Comparison of ENCODE assay signal across 1 cellular context in the genomic region with DNA sequence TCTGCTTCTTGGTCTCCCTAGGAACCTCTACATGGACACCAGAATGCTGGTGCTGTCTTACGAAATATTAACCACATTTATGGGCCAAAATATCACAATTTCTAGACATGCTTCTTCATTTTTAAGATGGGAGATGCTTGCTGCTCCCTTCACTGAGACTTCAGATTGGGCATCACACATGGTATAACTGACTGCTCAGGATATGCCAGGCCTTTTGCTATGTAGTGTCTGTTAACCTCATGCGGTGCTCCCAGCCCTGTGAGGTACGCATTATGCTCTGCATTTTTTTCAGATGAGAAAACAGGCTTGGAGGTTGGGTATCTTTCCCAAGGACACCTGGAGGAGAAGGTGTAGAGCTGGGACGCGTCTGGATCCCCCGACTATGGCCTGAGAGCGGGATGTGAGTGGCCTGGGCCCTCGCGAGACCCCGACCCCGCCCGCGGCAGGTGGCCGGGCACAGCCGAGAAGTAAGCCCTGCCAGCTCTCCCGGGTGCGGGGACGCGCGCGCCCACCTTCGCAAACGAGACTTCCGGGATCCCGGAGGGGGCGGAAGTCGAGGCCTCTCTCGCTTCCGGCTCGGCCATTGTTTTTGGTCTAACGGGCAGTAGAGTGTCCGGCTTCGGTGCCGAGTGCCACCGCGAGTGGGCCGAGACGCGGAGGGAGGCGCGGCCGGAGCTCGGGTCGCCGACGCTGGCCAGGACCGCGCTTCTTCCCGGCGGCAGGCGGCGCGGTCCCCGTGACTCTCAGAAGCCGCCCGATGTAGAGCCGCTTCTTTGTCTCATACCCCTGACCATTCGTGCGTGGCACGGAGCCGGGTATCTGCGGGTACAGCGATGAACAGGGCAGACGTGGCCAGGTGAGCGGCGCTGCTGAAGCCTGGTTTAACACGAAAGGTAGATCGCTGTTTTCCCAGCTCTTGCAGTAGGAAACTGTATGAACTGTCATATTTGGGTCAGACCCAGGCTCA.
A peak's percentile ranks its signal among the peaks of the same experiment; 100 is the strongest.
TF ChIP-seq lines count a peak whose summit lies in the region.

Gene ZKSCAN7, plus strand, starts transcription at position 568 of the 967 bp plus-strand sequence. CDS start 1,855 bp downstream, outside the sequence.

TF ChIP-seq in HepG2, 621 proteins besides CTCF, POLR2A, EP300 and RAD21 (continued from another document and continues in another):
- TF ChIP-seq AHDC1 (CRISPR knock-in tag; IDR thresholded peaks at IDR 0.05; ENCODE audit: borderline replicate concordance) (no peak), KAT8 (CRISPR knock-in tag; IDR thresholded peaks at IDR 0.05) (peak; percentile 90), NFE2L2 (IDR thresholded peaks at IDR 0.05; ENCODE audit: low read length) (no peak), DZIP1 (CRISPR knock-in tag; IDR thresholded peaks at IDR 0.05) (no peak), NR2F2 (IDR thresholded peaks at IDR 0.05; ENCODE audit: borderline replicate concordance, low read depth) (no peak), PATZ1 (CRISPR knock-in tag; IDR thresholded peaks at IDR 0.05) (no peak), ZEB1 (IDR thresholded peaks at IDR 0.05; ENCODE audit: insufficient replicate concordance, low read depth) (no peak), ASH2L (IDR thresholded peaks at IDR 0.05; ENCODE audit: insufficient read length, low read depth, low read length) (peak; percentile 64), ETV6 (CRISPR knock-in tag; conservative IDR thresholded peaks at IDR 0.05) (no peak), ARNTL (CRISPR knock-in tag; IDR thresholded peaks at IDR 0.05) (no peak), GATAD2A (CRISPR knock-in tag; IDR thresholded peaks at IDR 0.05) (no peak), GABPA (IDR thresholded peaks at IDR 0.05; ENCODE audit: low read depth, low read length) (peak; percentile 80), GABPA (CRISPR knock-in tag; IDR thresholded peaks at IDR 0.05; ENCODE audit: low read depth) (peak; percentile 89), PAXIP1 (CRISPR knock-in tag; conservative IDR thresholded peaks at IDR 0.05) (no peak), ZFP41 (CRISPR knock-in tag; IDR thresholded peaks at IDR 0.05; ENCODE audit: borderline replicate concordance) (no peak), ZNF672 (CRISPR knock-in tag; IDR thresholded peaks at IDR 0.05) (no peak), FUBP1 (CRISPR knock-in tag; IDR thresholded peaks at IDR 0.05; ENCODE audit: borderline replicate concordance) (no peak), MED8 (CRISPR knock-in tag; IDR thresholded peaks at IDR 0.05; ENCODE audit: insufficient replicate concordance) (no peak), ZNF670 (CRISPR knock-in tag; IDR thresholded peaks at IDR 0.05; ENCODE audit: borderline replicate concordance) (no peak; the same call in 1 of the 2 replicates), HDAC6 (IDR thresholded peaks at IDR 0.05; ENCODE audit: low read depth, low read length) (no peak), ATF7 (IDR thresholded peaks at IDR 0.05) (no peak), ATF7 (CRISPR knock-in tag; IDR thresholded peaks at IDR 0.05) (no peak), ZFP62 (CRISPR knock-in tag; IDR thresholded peaks at IDR 0.05) (no peak), TAF15 (IDR thresholded peaks at IDR 0.05; ENCODE audit: low read depth, low read length, poor library complexity, severe bottlenecking) (no peak), ZBTB21 (CRISPR knock-in tag; IDR thresholded peaks at IDR 0.05) (no peak), ZNF782 (CRISPR knock-in tag; IDR thresholded peaks at IDR 0.05; ENCODE audit: borderline replicate concordance) (no peak)
- TF ChIP-seq, protein P1, sequence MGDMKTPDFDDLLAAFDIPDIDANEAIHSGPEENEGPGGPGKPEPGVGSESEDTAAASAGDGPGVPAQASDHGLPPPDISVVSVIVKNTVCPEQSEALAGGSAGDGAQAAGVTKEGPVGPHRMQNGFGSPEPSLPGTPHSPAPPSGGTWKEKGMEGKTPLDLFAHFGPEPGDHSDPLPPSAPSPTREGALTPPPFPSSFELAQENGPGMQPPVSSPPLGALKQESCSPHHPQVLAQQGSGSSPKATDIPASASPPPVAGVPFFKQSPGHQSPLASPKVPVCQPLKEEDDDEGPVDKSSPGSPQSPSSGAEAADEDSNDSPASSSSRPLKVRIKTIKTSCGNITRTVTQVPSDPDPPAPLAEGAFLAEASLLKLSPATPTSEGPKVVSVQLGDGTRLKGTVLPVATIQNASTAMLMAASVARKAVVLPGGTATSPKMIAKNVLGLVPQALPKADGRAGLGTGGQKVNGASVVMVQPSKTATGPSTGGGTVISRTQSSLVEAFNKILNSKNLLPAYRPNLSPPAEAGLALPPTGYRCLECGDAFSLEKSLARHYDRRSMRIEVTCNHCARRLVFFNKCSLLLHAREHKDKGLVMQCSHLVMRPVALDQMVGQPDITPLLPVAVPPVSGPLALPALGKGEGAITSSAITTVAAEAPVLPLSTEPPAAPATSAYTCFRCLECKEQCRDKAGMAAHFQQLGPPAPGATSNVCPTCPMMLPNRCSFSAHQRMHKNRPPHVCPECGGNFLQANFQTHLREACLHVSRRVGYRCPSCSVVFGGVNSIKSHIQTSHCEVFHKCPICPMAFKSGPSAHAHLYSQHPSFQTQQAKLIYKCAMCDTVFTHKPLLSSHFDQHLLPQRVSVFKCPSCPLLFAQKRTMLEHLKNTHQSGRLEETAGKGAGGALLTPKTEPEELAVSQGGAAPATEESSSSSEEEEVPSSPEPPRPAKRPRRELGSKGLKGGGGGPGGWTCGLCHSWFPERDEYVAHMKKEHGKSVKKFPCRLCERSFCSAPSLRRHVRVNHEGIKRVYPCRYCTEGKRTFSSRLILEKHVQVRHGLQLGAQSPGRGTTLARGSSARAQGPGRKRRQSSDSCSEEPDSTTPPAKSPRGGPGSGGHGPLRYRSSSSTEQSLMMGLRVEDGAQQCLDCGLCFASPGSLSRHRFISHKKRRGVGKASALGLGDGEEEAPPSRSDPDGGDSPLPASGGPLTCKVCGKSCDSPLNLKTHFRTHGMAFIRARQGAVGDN (CRISPR knock-in tag; IDR thresholded peaks at IDR 0.05), result peak; percentile 91
